In genomic region chr4:141352328-141352727, GRCh38 we compare ENCODE assay signal across 20 cellular contexts.
A peak's percentile ranks its signal among the peaks of the same experiment; 100 is the strongest.
DNase-seq lines count a peak whose midpoint lies in the region; ATAC-seq and TF ChIP-seq lines count a peak whose summit lies in the region.
"Had no signal": no experiment of that assay in that cellular context is flagged by ENCODE, and none has a peak within 500 bp of the region (broad histone marks: within the 10 kb centered on the region; RNA-seq: fewer than 3 reads in every experiment).

No MANE protein-coding gene starts in this region.

- H3K27me3 ChIP-seq in RWPE2 (ENCODE audit: insufficient read depth, poor library complexity, severe bottlenecking) = no peaks in the 10 kb centered on the region
- no peaks in the 10 kb centered on the region for H3K27me3 ChIP-seq in transverse colon

- no peak overlapping the region for H3K27ac Mint-ChIP-seq in osteocyte (ENCODE audit: unreplicated experiment)
- H3K27ac Mint-ChIP-seq: activated CD8-positive, alpha-beta T cell treated with anti-CD3 and anti-CD28 coated beads for 36 hours; activated naive CD8-positive, alpha-beta T cell had no signal

- no peak overlapping the region for H3K4me3 ChIP-seq in RWPE2 (ENCODE audit: severe bottlenecking)
- H3K4me3 ChIP-seq in fibroblast of pulmonary artery (replicated peaks; ENCODE audit: low read depth, low read length) = no peak overlapping the region
- H3K4me3 ChIP-seq in transverse colon = no peak overlapping the region

- no peak for TF ChIP-seq POLR2A in transverse colon (IDR thresholded peaks at IDR 0.05)

- H3K36me3 Mint-ChIP-seq in osteocyte (ENCODE audit: unreplicated experiment) = no peaks in the 10 kb centered on the region
- H3K36me3 Mint-ChIP-seq: activated naive CD8-positive, alpha-beta T cell; CD4-positive, alpha-beta memory T cell had no signal

- H3K4me1 Mint-ChIP-seq in osteocyte (ENCODE audit: unreplicated experiment) = peaks cover 22% of the 10 kb centered on the region

- DNase-seq in SKM-1 treated with dmso at 0.1 percent for 144 hours (lab: John Stamatoyannopoulos, UW; ENCODE audit: unreplicated experiment) = peak; percentile 19
- DNase-seq in SKM-1 (lab: John Stamatoyannopoulos, UW; ENCODE audit: unreplicated experiment) = no peak
- DNase-seq in RWPE2 (ENCODE audit: low spot score) = no peak
- peak; percentile 9 for DNase-seq in fibroblast of pulmonary artery (ENCODE audit: low read depth)
- DNase-seq in transverse colon = no peak
- no peak for DNase-seq in AML-193 (lab: John Stamatoyannopoulos, UW)
- DNase-seq in osteocyte (ENCODE audit: extremely low spot score, unreplicated experiment) = no peak
- DNase-seq: activated CD8-positive, alpha-beta T cell treated with anti-CD3 and anti-CD28 coated beads for 36 hours; activated T-cell treated with anti-CD3 and anti-CD28 coated beads, Interleukin-2, amount 50 U/mL, for 4 hours; CD4-positive, alpha-beta memory T cell; dermis blood vessel endothelial cell; mammary epithelial cell; NCI-H2029 treated with DMSO at 0.1 percent for 48 hours; retina; stimulated activated naive CD8-positive, alpha-beta T cell treated with anti-CD3 and anti-CD28 coated beads, Interleukin-15, Interleukin-2, amounts not matched to agents 100 U/mL and 50 U/mL, for 24 hours; WERI-Rb-1 had no signal

- WGBS in transverse colon (ENCODE audit: low coverage in 1 of 2), 2 donors = 68 to 69% methylated on average over 2 of the region's 2 CpGs

- no peaks in the 10 kb centered on the region for H3K36me3 ChIP-seq in RWPE2 (ENCODE audit: low read depth)
- H3K36me3 ChIP-seq in transverse colon = no peaks in the 10 kb centered on the region
- H3K36me3 ChIP-seq: WERI-Rb-1 had no signal

- H3K4me3 Mint-ChIP-seq in osteocyte (ENCODE audit: unreplicated experiment) = no peak overlapping the region
- H3K4me3 Mint-ChIP-seq: activated CD8-positive, alpha-beta T cell treated with anti-CD3 and anti-CD28 coated beads for 36 hours; activated naive CD8-positive, alpha-beta T cell; activated T-cell treated with anti-CD3 and anti-CD28 coated beads, Interleukin-2, amount 50 U/mL, for 4 hours; CD4-positive, alpha-beta memory T cell; neural crest cell had no signal

- TF ChIP-seq CTCF in RWPE2 (IDR thresholded peaks at IDR 0.05; ENCODE audit: poor library complexity, severe bottlenecking) = no peak
- no peak for TF ChIP-seq CTCF in fibroblast of pulmonary artery (IDR thresholded peaks at IDR 0.05; ENCODE audit: low read length, missing control alignments)
- no peak for TF ChIP-seq CTCF in transverse colon (IDR thresholded peaks at IDR 0.05)
- no peak for TF ChIP-seq CTCF in osteocyte (IDR thresholded peaks at IDR 0.05)

- H3K27ac ChIP-seq in RWPE2 (ENCODE audit: poor library complexity, severe bottlenecking) = peak overlapping the region; percentile 34
- H3K27ac ChIP-seq in transverse colon = peak overlapping the region in 3 of 4 donors; percentile 40 to 56 (median 42)
- H3K27ac ChIP-seq: WERI-Rb-1 had no signal

- no peak for ATAC-seq in RWPE2 (ENCODE audit: low read depth)
- no peak for ATAC-seq in HG03442 (IDR thresholded peaks at IDR 0.05; ENCODE audit: unreplicated experiment)
- ATAC-seq: activated CD8-positive, alpha-beta T cell treated with anti-CD3 and anti-CD28 coated beads for 36 hours; activated T-cell treated with anti-CD3 and anti-CD28 coated beads, Interleukin-2, amount 50 U/mL, for 4 hours; esophagus mucosa; stimulated activated naive CD8-positive, alpha-beta T cell treated with anti-CD3 and anti-CD28 coated beads, Interleukin-15, Interleukin-2, amounts not matched to agents 100 U/mL and 50 U/mL, for 24 hours had no signal

- H3K27me3 Mint-ChIP-seq in osteocyte (ENCODE audit: unreplicated experiment) = no peaks in the 10 kb centered on the region
- H3K27me3 Mint-ChIP-seq: activated naive CD8-positive, alpha-beta T cell had no signal

- intact Hi-C loops in transverse colon (cut with DNase I; ENCODE audit: low total_unique reads) = no loop called here

- H3K9me3 ChIP-seq in RWPE2 (ENCODE audit: severe bottlenecking) (no peaks in the 10 kb centered on the region), transverse colon (no peaks in the 10 kb centered on the region)

- H3K4me1 ChIP-seq in RWPE2 (ENCODE audit: insufficient read depth, poor library complexity, severe bottlenecking) (peaks cover 34% of the 10 kb centered on the region), transverse colon (peaks cover 10 to 36% (median 15%) of the 10 kb centered on the region in 4 donors)

- no peak for TF ChIP-seq EP300 in transverse colon (IDR thresholded peaks at IDR 0.05; ENCODE audit: low read depth)

- in situ Hi-C loops in transverse colon (cut with MboI; ENCODE audit: low pct_ligation_motif_present in 1 of 4, low pct_unique_long_range_greater_than_20kb in 1 of 4, low sequenced_read_pairs in 3 of 4) = no loop called here

- peaks cover 7% of the 10 kb centered on the region for H3K9me3 Mint-ChIP-seq in osteocyte (ENCODE audit: unreplicated experiment)
- H3K9me3 Mint-ChIP-seq: activated CD8-positive, alpha-beta T cell treated with anti-CD3 and anti-CD28 coated beads for 36 hours; activated T-cell treated with anti-CD3 and anti-CD28 coated beads, Interleukin-2, amount 50 U/mL, for 4 hours; CD4-positive, alpha-beta memory T cell had no signal

Comparison
In these comparisons a context has a peak if more than half of its experiments do, and no peak if none do; other contexts are left out.
1. DNase-seq: peak in SKM-1 treated with dmso at 0.1 percent for 144 hours (single experiment) and fibroblast of pulmonary artery (single experiment); none in SKM-1 (single experiment), RWPE2 (single experiment), transverse colon (single experiment), AML-193 (0 of 2) and osteocyte (single experiment).